In the genomic region with DNA sequence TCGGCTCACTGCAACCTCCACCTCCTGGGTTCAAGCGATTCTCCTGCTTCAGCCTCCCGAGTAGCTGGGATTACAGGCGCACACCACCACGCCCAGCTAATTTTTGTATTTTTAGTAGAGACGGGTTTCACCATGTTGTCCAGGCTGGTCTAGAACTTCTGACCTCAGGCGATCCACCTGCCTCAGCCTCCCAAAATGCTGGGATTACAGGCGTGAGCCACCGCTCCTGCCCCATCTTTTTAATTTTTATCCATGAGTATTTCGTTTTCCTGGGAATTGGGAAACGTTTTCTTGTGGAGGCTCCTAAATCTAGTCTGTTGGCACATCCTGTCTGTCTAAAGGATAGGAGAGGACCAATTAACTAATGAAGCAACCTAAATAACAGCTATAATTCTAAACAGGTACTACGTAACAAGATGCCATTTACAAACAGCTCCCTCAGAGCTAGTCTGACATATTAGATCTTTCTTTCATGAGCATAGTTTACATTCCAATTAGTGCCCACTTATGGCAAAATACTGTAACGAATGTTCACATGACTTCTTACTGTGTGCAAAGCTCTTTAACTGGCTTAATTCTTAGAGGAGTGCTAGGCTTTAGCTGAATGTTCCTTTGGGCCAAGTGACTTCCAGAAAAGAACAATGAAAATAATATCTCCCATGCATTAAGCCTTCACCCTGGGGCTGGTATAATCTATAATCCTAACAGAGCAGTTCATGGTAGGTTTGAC, we compare ENCODE assay signal across 12 cellular contexts.
A peak's percentile ranks its signal among the peaks of the same experiment; 100 is the strongest.
DNase-seq lines count a peak whose midpoint lies in the region; ATAC-seq, FAIRE-seq and TF ChIP-seq lines count a peak whose summit lies in the region.
"Had no signal": no experiment of that assay in that cellular context is flagged by ENCODE, and none has a peak within 500 bp of the region (broad histone marks: within the 10 kb centered on the region; RNA-seq: fewer than 3 reads in every experiment).

No MANE protein-coding gene starts in this region.

- no peak overlapping the region for H3K27ac Mint-ChIP-seq in CD4-positive, alpha-beta memory T cell
- H3K27ac Mint-ChIP-seq in HFFc6 = no peak overlapping the region
- no peak overlapping the region for H3K27ac Mint-ChIP-seq in activated naive CD8-positive, alpha-beta T cell treated with anti-CD3 and anti-CD28 coated beads, Interleukin-2, amount 10 ng/mL, durations not matched to agents 7 days and 5 days
- no peak overlapping the region for H3K27ac Mint-ChIP-seq in nephron progenitor cell

- H3K4me3 ChIP-seq in CD4-positive, alpha-beta memory T cell (ENCODE audit: low read length in 2 of 2) = no peak overlapping the region
- H3K4me3 ChIP-seq in mesendoderm (ENCODE audit: low read length) = no peak overlapping the region
- no peak overlapping the region for H3K4me3 ChIP-seq in BE2C (ENCODE audit: low read depth, low read length)

- peaks cover 9 to 22% of the 10 kb centered on the region in 2 donors for H3K27me3 Mint-ChIP-seq in CD4-positive, alpha-beta memory T cell
- H3K27me3 Mint-ChIP-seq in HFFc6 (ENCODE audit: insufficient read depth) (peaks cover 4% of the 10 kb centered on the region), nephron progenitor cell (ENCODE audit: low read depth, poor library complexity) (peaks cover 12% of the 10 kb centered on the region)
- peaks cover 49% of the 10 kb centered on the region for H3K27me3 Mint-ChIP-seq in activated naive CD8-positive, alpha-beta T cell treated with anti-CD3 and anti-CD28 coated beads, Interleukin-2, amount 10 ng/mL, durations not matched to agents 7 days and 5 days

- ATAC-seq in activated naive CD8-positive, alpha-beta T cell treated with anti-CD3 and anti-CD28 coated beads, Interleukin-2, amount 10 ng/mL, durations not matched to agents 7 days and 5 days (ENCODE audit: low read depth) = no peak

- H3K18ac ChIP-seq in mesendoderm (ENCODE audit: low read length) = no peak overlapping the region

- H3K4me2 ChIP-seq in mesendoderm (ENCODE audit: low read length) = no peak overlapping the region

- no peak overlapping the region for H2BK120ac ChIP-seq in mesendoderm (ENCODE audit: low read depth, low read length)

- H4K8ac ChIP-seq in mesendoderm (ENCODE audit: low read depth, low read length) = no peak overlapping the region

- POLR2A ChIA-PET in CD4-positive, alpha-beta memory T cell (lab: Charles Lee; ENCODE audit: partially characterized antibody) = no interaction called here
- POLR2A ChIA-PET in activated naive CD8-positive, alpha-beta T cell treated with anti-CD3 and anti-CD28 coated beads, Interleukin-2, amount 10 ng/mL, durations not matched to agents 7 days and 5 days (lab: Charles Lee) = no interaction called here

- no peaks in the 10 kb centered on the region for H3K36me3 Mint-ChIP-seq in CD4-positive, alpha-beta memory T cell
- H3K36me3 Mint-ChIP-seq in HFFc6 (ENCODE audit: low read depth) (no peaks in the 10 kb centered on the region), nephron progenitor cell (ENCODE audit: low read depth) (no peaks in the 10 kb centered on the region)
- no peaks in the 10 kb centered on the region for H3K36me3 Mint-ChIP-seq in activated naive CD8-positive, alpha-beta T cell treated with anti-CD3 and anti-CD28 coated beads, Interleukin-2, amount 10 ng/mL, durations not matched to agents 7 days and 5 days

- no peaks in the 10 kb centered on the region for H3K9me3 ChIP-seq in CD4-positive, alpha-beta memory T cell (ENCODE audit: control insufficient read depth in 1 of 2, low read length in 2 of 2)
- no peaks in the 10 kb centered on the region for H3K9me3 ChIP-seq in BE2C
- H3K9me3 ChIP-seq: HAP-1 had no signal

- no peak overlapping the region for H4K5ac ChIP-seq in mesendoderm (ENCODE audit: low read length)

- peak overlapping the region; percentile 57 to 79 (median 69) for H3K4me3 Mint-ChIP-seq in CD4-positive, alpha-beta memory T cell
- peak overlapping the region; percentile 91 for H3K4me3 Mint-ChIP-seq in HFFc6
- H3K4me3 Mint-ChIP-seq in activated naive CD8-positive, alpha-beta T cell treated with anti-CD3 and anti-CD28 coated beads, Interleukin-2, amount 10 ng/mL, durations not matched to agents 7 days and 5 days = peak overlapping the region; percentile 74
- peak overlapping the region; percentile 92 for H3K4me3 Mint-ChIP-seq in nephron progenitor cell

- H3K36me3 ChIP-seq in CD4-positive, alpha-beta memory T cell (ENCODE audit: insufficient read depth, low read length) = no peaks in the 10 kb centered on the region
- H3K36me3 ChIP-seq in mesendoderm (ENCODE audit: control insufficient read depth, insufficient read depth, low read length) (no peaks in the 10 kb centered on the region), BE2C (no peaks in the 10 kb centered on the region)
- H3K36me3 ChIP-seq: HAP-1 had no signal

- H3K9ac ChIP-seq in mesendoderm (ENCODE audit: low read length) = no peak overlapping the region

- H3K56ac ChIP-seq in mesendoderm (ENCODE audit: low read length) = no peak overlapping the region

- TF ChIP-seq CTCF in HFFc6 (IDR thresholded peaks at IDR 0.05) (no peak), nephron progenitor cell (IDR thresholded peaks at IDR 0.05) (no peak), BE2C (IDR thresholded peaks at IDR 0.05; ENCODE audit: low read depth, low read length) (no peak)

- peaks cover 0 to 3% (median 0%) of the 10 kb centered on the region in 8 donors for H3K9me3 Mint-ChIP-seq in CD4-positive, alpha-beta memory T cell
- no peaks in the 10 kb centered on the region for H3K9me3 Mint-ChIP-seq in HFFc6
- H3K9me3 Mint-ChIP-seq in activated naive CD8-positive, alpha-beta T cell treated with anti-CD3 and anti-CD28 coated beads, Interleukin-2, amount 10 ng/mL, durations not matched to agents 7 days and 5 days = no peaks in the 10 kb centered on the region
- H3K9me3 Mint-ChIP-seq in nephron progenitor cell = no peaks in the 10 kb centered on the region

- no peak overlapping the region for H2AK5ac ChIP-seq in mesendoderm (ENCODE audit: low read length)

- no peak overlapping the region for H3K27ac ChIP-seq in CD4-positive, alpha-beta memory T cell (ENCODE audit: low read depth, low read length)
- no peak overlapping the region for H3K27ac ChIP-seq in mesendoderm (ENCODE audit: low read depth, low read length)

- no peak overlapping the region for H2BK15ac ChIP-seq in mesendoderm (replicated peaks; ENCODE audit: low read depth)

- H3K4me1 Mint-ChIP-seq in CD4-positive, alpha-beta memory T cell = peaks cover 4 to 9% (median 6%) of the 10 kb centered on the region in 4 donors
- H3K4me1 Mint-ChIP-seq in HFFc6 (ENCODE audit: low read depth) (peaks cover 9% of the 10 kb centered on the region), nephron progenitor cell (peaks cover 7% of the 10 kb centered on the region)
- peaks cover 3% of the 10 kb centered on the region for H3K4me1 Mint-ChIP-seq in activated naive CD8-positive, alpha-beta T cell treated with anti-CD3 and anti-CD28 coated beads, Interleukin-2, amount 10 ng/mL, durations not matched to agents 7 days and 5 days

- DNase-seq in CD4-positive, alpha-beta memory T cell = no peak
- DNase-seq in HFFc6 = no peak
- DNase-seq in activated naive CD8-positive, alpha-beta T cell treated with anti-CD3 and anti-CD28 coated beads, Interleukin-2, amount 10 ng/mL, durations not matched to agents 7 days and 5 days = no peak
- DNase-seq in nephron progenitor cell = no peak
- DNase-seq in mesendoderm = no peak
- no peak for DNase-seq in BE2C
- DNase-seq in frontal cortex (ENCODE audit: low spot score in 2 of 2) = no peak
- no peak for DNase-seq in amygdala (lab: John Stamatoyannopoulos, UW)
- DNase-seq: cerebellar nuclear complex had no signal

- H3K23ac ChIP-seq in mesendoderm (ENCODE audit: low read length) = no peak overlapping the region

- H2BK5ac ChIP-seq in mesendoderm (ENCODE audit: low read length) = no peak overlapping the region

- FAIRE-seq in frontal cortex (lab: Jason Lieb, UNC) = no peak
- FAIRE-seq: D721Med, K562 had no signal

- H3K79me1 ChIP-seq in mesendoderm (ENCODE audit: low read length) = no peaks in the 10 kb centered on the region

- no peaks in the 10 kb centered on the region for H3K79me2 ChIP-seq in mesendoderm (ENCODE audit: control insufficient read depth, insufficient read depth, low read length)

- WGBS in mesendoderm (ENCODE audit: extremely low coverage, insufficient coverage, low lambda C conversion rate) = no CpG with 5 or more reads among the region's 13 CpGs

- CTCF ChIA-PET in CD4-positive, alpha-beta memory T cell (lab: Charles Lee; ENCODE audit: partially characterized antibody) = interaction anchor here (0.7 to 1.1 kb wide), 2 partner anchors 10 to 1784 kb away, joined by 3 read pairs; no protein-coding TSS in a partner anchor

- peaks cover 4% of the 10 kb centered on the region for H3K4me1 ChIP-seq in CD4-positive, alpha-beta memory T cell (ENCODE audit: insufficient read depth, low read length)
- H3K4me1 ChIP-seq in mesendoderm (ENCODE audit: control insufficient read depth, low read depth, low read length) (no peaks in the 10 kb centered on the region), BE2C (no peaks in the 10 kb centered on the region)

- no peak overlapping the region for H3K4ac ChIP-seq in mesendoderm (ENCODE audit: low read depth, low read length)

- intact Hi-C loops in CD4-positive, alpha-beta memory T cell (cut with micrococcal nuclease) = no loop called here

- no peaks in the 10 kb centered on the region for H3K27me3 ChIP-seq in CD4-positive, alpha-beta memory T cell (ENCODE audit: insufficient read depth, low read length)
- H3K27me3 ChIP-seq in mesendoderm (ENCODE audit: insufficient read depth, low read length, poor library complexity) = no peaks in the 10 kb centered on the region
- peaks cover 44% of the 10 kb centered on the region for H3K27me3 ChIP-seq in BE2C
